In the genomic region with DNA sequence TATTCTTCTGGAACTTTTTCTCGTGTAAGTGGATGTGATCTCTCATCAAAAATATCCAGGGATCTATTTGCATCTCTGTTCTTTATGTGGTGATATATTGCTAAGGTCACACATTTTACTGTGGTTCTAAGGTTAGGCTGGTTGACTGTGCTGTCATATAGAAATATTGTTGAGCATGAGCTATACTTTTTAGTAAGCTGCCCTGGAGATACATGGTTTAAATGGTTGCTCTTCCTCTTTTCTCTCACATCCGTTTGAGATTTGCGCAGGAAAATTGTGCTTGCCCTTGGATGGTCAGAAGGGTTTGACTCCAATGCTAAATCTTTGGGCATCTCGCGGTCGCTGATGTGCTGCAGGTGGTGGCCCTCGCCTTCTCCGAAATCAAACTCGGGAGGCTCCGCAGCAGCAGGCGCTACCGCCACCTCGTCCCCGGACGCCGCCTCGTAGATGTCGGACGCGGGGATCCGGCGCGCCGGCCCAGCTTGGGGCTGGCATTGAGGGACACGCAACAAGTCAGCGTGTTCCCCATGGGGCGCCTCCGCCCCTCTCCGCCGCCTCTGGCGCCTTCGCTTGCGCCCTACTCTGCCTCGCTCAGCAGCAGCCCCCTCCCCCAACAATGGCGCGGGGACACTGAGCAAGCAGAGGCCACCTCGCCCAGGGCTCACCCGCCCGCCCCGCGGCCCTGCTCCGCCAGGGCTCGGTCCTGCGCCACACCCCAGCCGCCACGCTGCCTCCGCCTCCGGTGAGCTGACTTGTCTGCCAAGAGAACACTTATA, we compare ENCODE assay signal across 8 cellular contexts.
DNase-seq lines count a peak whose midpoint lies in the region; ATAC-seq and TF ChIP-seq lines count a peak whose summit lies in the region.

No MANE protein-coding gene starts in this region.

- H3K9me3 ChIP-seq in Peyer's patch (no peaks in the 10 kb centered on the region), ascending aorta (no peaks in the 10 kb centered on the region), ovary (no peaks in the 10 kb centered on the region)

- TF ChIP-seq POLR2A in Peyer's patch (IDR thresholded peaks at IDR 0.05) (no peak), ovary (IDR thresholded peaks at IDR 0.05) (no peak)

- TF ChIP-seq CTCF in Peyer's patch (IDR thresholded peaks at IDR 0.05) = no peak
- no peak for TF ChIP-seq CTCF in ascending aorta (IDR thresholded peaks at IDR 0.05)
- TF ChIP-seq CTCF in ovary (IDR thresholded peaks at IDR 0.05) = no peak

- TF ChIP-seq EP300 in ovary (IDR thresholded peaks at IDR 0.05) = no peak

- 28 to 44% (median 40%) methylated on average over 46 to 48 of the region's 48 CpGs for WGBS in ovary, 3 donors

- ATAC-seq in GM21786 (IDR thresholded peaks at IDR 0.05; ENCODE audit: unreplicated experiment) = peak; percentile 50

- intact Hi-C loops in ascending aorta (cut with DNase I) = no loop called here
- intact Hi-C loops in ovary (cut with DNase I) = no loop called here

- peak overlapping the region in 1 of 4 donors; percentile 33 for H3K27ac ChIP-seq in Peyer's patch
- H3K27ac ChIP-seq in ascending aorta = no peak overlapping the region
- no peak overlapping the region for H3K27ac ChIP-seq in ovary

- no peaks in the 10 kb centered on the region for H3K36me3 ChIP-seq in Peyer's patch
- H3K36me3 ChIP-seq in ascending aorta = no peaks in the 10 kb centered on the region
- no peaks in the 10 kb centered on the region for H3K36me3 ChIP-seq in ovary

- H3K4me1 ChIP-seq in Peyer's patch (no peaks in the 10 kb centered on the region), ascending aorta (no peaks in the 10 kb centered on the region), ovary (ENCODE audit: insufficient read depth) (no peaks in the 10 kb centered on the region)

- H3K4me3 ChIP-seq in Peyer's patch = peak overlapping the region; percentile 32 to 42 (median 36)
- H3K4me3 ChIP-seq in ascending aorta = peak overlapping the region; percentile 39 to 61
- H3K4me3 ChIP-seq in ovary = peak overlapping the region; percentile 20

- peak; percentile 25 to 61 (median 36) for DNase-seq in Peyer's patch
- DNase-seq in ascending aorta (ENCODE audit: low spot score in 2 of 2) = no peak
- no peak for DNase-seq in ovary
- no peak for DNase-seq in SIG-M5 (lab: John Stamatoyannopoulos, UW)
- no peak for DNase-seq in DMS79 (lab: John Stamatoyannopoulos, UW)
- no peak for DNase-seq in NCI-H2196 treated with DMSO at 0.1 percent for 48 hours (lab: John Stamatoyannopoulos, UW; ENCODE audit: unreplicated experiment)
- no peak for DNase-seq in cerebellum (ENCODE audit: low spot score)

- H3K27me3 ChIP-seq in Peyer's patch (no peaks in the 10 kb centered on the region), ascending aorta (no peaks in the 10 kb centered on the region), ovary (no peaks in the 10 kb centered on the region)

Comparison
In these comparisons a context has a peak if more than half of its experiments do, and no peak if none do; other contexts are left out.
1. DNase-seq: peak in Peyer's patch (3 of 3); none in ascending aorta (0 of 2), ovary (0 of 5), SIG-M5 (single experiment), DMS79 (single experiment), NCI-H2196 treated with DMSO at 0.1 percent for 48 hours (single experiment) and cerebellum (single experiment).
2. Peak in every context shown above with its lines, with median percentiles within 50 percentile points of each other: H3K4me3 ChIP-seq.